17 cellular contexts compared by ENCODE assay signal in the genomic region with DNA sequence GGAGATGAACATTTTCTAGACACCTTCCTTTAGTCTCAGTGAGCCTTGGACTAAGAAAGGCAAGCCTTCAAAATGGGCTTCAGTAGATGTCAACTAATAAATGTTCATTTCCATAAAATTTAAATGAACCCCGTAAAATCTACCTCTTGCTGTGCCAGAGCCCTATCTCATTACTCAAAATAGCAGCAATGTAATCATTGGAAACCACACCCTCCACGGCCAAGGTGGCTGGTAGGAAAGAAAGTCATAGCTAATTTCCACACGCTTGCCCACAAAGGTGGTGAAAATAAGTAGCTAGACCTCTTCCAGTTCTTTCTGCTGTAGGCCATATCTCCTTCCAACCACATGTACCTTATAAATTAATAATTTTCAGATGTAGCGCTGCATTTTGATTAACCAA.
"Had no signal": no experiment of that assay in that cellular context is flagged by ENCODE, and none has a peak within 500 bp of the region (broad histone marks: within the 10 kb centered on the region; RNA-seq: fewer than 3 reads in every experiment).

No MANE protein-coding gene starts in this region.

- H3K27me3 ChIP-seq: gastrocnemius medialis, ovary, right atrium auricular region, sigmoid colon had no signal

- H3K4me1 ChIP-seq: gastrocnemius medialis, right atrium auricular region had no signal

- H3K9me3 ChIP-seq: gastrocnemius medialis, mucosa of descending colon, ovary, right atrium auricular region, sigmoid colon had no signal

- H3K36me3 ChIP-seq: gastrocnemius medialis, ovary, right atrium auricular region, sigmoid colon had no signal

- ATAC-seq: gastrocnemius medialis; left lobe of liver; mucosa of descending colon; naive thymus-derived CD8-positive, alpha-beta T cell had no signal

- H3K4me3 ChIP-seq: coronary artery, gastrocnemius medialis, mucosa of descending colon, ovary, right atrium auricular region, sigmoid colon, skin epidermis had no signal

- DNase-seq: effector CD4-positive, alpha-beta T cell; endodermal cell; gastrocnemius medialis; islet precursor cell; mammary epithelial cell; mucosa of descending colon; naive thymus-derived CD8-positive, alpha-beta T cell; nucleus accumbens; ovary; sigmoid colon; stimulated activated CD4-positive, alpha-beta T cell treated with anti-CD3 and anti-CD28 coated beads, Interleukin-12 subunit alpha, Interleukin-12 subunit beta, amount 100 ng/mL, for 4 hours; stimulated activated naive CD4-positive, alpha-beta T cell treated with Interleukin-2 at 50 U/mL for 16 hours; trophoblast cell had no signal

- H3K27ac ChIP-seq: coronary artery, gastrocnemius medialis, right atrium auricular region, sigmoid colon, skin epidermis had no signal
